1 cellular context compared by ENCODE assay signal in genomic region chr12:56119361-56119796, GRCh38.
TF ChIP-seq lines count a peak whose summit lies in the region.

No MANE protein-coding gene starts in this region.

TF ChIP-seq in HepG2, 621 proteins besides CTCF, POLR2A, EP300 and RAD21 (continued from another document and continues in another):
- TF ChIP-seq MXI1 (IDR thresholded peaks at IDR 0.05; ENCODE audit: borderline replicate concordance, low read depth, low read length) (peak; percentile 96; the same call in 2 of the 3 replicates), ZNF512B (CRISPR knock-in tag; IDR thresholded peaks at IDR 0.05; ENCODE audit: borderline replicate concordance) (no peak), TFE3 (CRISPR knock-in tag; IDR thresholded peaks at IDR 0.05) (0 out of 2 replicates have a peak, but pooled peaks have one; percentile 63), FUBP1 (CRISPR knock-in tag; IDR thresholded peaks at IDR 0.05; ENCODE audit: borderline replicate concordance) (no peak), CEBPG (CRISPR knock-in tag; IDR thresholded peaks at IDR 0.05) (peak; percentile 42; the same call in 1 of the 2 replicates), MAFG (CRISPR knock-in tag; IDR thresholded peaks at IDR 0.05) (no peak), RXRB (CRISPR knock-in tag; IDR thresholded peaks at IDR 0.05; ENCODE audit: borderline replicate concordance) (peak; percentile 82), RCOR2 (CRISPR knock-in tag; IDR thresholded peaks at IDR 0.05) (0 out of 2 replicates have a peak, but pooled peaks have one; percentile 11), HNF1B (CRISPR knock-in tag; IDR thresholded peaks at IDR 0.05) (0 out of 2 replicates have a peak, but pooled peaks have one; percentile 35), THRA (CRISPR knock-in tag; IDR thresholded peaks at IDR 0.05; ENCODE audit: borderline replicate concordance) (peak; percentile 61; the same call in 1 of the 2 replicates), ZNF484 (CRISPR knock-in tag; IDR thresholded peaks at IDR 0.05; ENCODE audit: borderline replicate concordance, low read depth) (no peak), ZNF720 (CRISPR knock-in tag; IDR thresholded peaks at IDR 0.05) (no peak), CREM (IDR thresholded peaks at IDR 0.05) (peak; percentile 30; the same call in 1 of the 2 replicates), CREM (CRISPR knock-in tag; IDR thresholded peaks at IDR 0.05) (no peak), ZNF275 (CRISPR knock-in tag; IDR thresholded peaks at IDR 0.05; ENCODE audit: borderline replicate concordance) (0 out of 2 replicates have a peak, but pooled peaks have one; percentile 17), HNRNPUL1 (IDR thresholded peaks at IDR 0.05; ENCODE audit: low read depth, low read length) (no peak), KDM6A (CRISPR knock-in tag; IDR thresholded peaks at IDR 0.05; ENCODE audit: low read depth) (no peak), EEA1 (CRISPR knock-in tag; IDR thresholded peaks at IDR 0.05; ENCODE audit: borderline replicate concordance) (no peak), ZNF574 (CRISPR knock-in tag; IDR thresholded peaks at IDR 0.05) (peak; percentile 69), ZNF740 (CRISPR knock-in tag; IDR thresholded peaks at IDR 0.05) (0 out of 2 replicates have a peak, but pooled peaks have one; percentile 25), YY1 (IDR thresholded peaks at IDR 0.05; ENCODE audit: insufficient read depth, insufficient replicate concordance, low read depth, low read length) (peak; percentile 19), SOX13 (IDR thresholded peaks at IDR 0.05) (no peak), SOX13 (CRISPR knock-in tag; conservative IDR thresholded peaks at IDR 0.05 in 1 of 2, IDR thresholded peaks at IDR 0.05 in 1 of 2) (no peak), GTF3A (CRISPR knock-in tag; conservative IDR thresholded peaks at IDR 0.05) (no peak), RARA (CRISPR knock-in tag; IDR thresholded peaks at IDR 0.05) (peak; percentile 54; the same call in 1 of the 2 replicates), KDM5A (IDR thresholded peaks at IDR 0.05; ENCODE audit: borderline replicate concordance, low read length) (peak; percentile 82; the same call in 1 of the 2 replicates), SOX5 (CRISPR knock-in tag; IDR thresholded peaks at IDR 0.05; ENCODE audit: borderline replicate concordance) (peak; percentile 22; the same call in 1 of the 2 replicates), KAT8 (CRISPR knock-in tag; IDR thresholded peaks at IDR 0.05) (peak; percentile 29; the same call in 1 of the 2 replicates), KDM3A (CRISPR knock-in tag; IDR thresholded peaks at IDR 0.05; ENCODE audit: low read depth) (peak; percentile 28; the same call in 1 of the 2 replicates), PITX1 (CRISPR knock-in tag; IDR thresholded peaks at IDR 0.05) (peak; percentile 84), HMGXB4 (CRISPR knock-in tag; IDR thresholded peaks at IDR 0.05; ENCODE audit: borderline replicate concordance in 1 of 2, low read depth in 1 of 2) (peak; percentile 47 to 72; a peak in 3 of 4 replicates), ZBTB4 (CRISPR knock-in tag; IDR thresholded peaks at IDR 0.05; ENCODE audit: borderline replicate concordance) (no peak), MIER3 (CRISPR knock-in tag; IDR thresholded peaks at IDR 0.05; ENCODE audit: borderline replicate concordance) (peak; percentile 48; the same call in 1 of the 2 replicates), CREB1 (IDR thresholded peaks at IDR 0.05) (no peak), CREB1 (CRISPR knock-in tag; IDR thresholded peaks at IDR 0.05) (peak; percentile 60), ATAD3A (CRISPR knock-in tag; IDR thresholded peaks at IDR 0.05) (no peak), SIN3A (IDR thresholded peaks at IDR 0.05; ENCODE audit: borderline replicate concordance, low read depth, low read length) (peak; percentile 71; the same call in 1 of the 2 replicates), ETV6 (CRISPR knock-in tag; conservative IDR thresholded peaks at IDR 0.05) (no peak)
